Comparison of ENCODE assay signal across 1 cellular context in genomic region chr4:785332-786073, GRCh38.
TF ChIP-seq lines count a peak whose summit lies in the region.

No MANE protein-coding gene starts in this region.

TF ChIP-seq in WTC11, 78 proteins besides CTCF, POLR2A, EP300 and RAD21 (continued from another document):
- TF ChIP-seq SMAD3 (CRISPR knock-in tag; IDR thresholded peaks at IDR 0.05; ENCODE audit: borderline replicate concordance) (0 out of 2 replicates have a peak, but pooled peaks have one; percentile 21), MAX (CRISPR knock-in tag; IDR thresholded peaks at IDR 0.05) (peak; percentile 66), AR (CRISPR knock-in tag; IDR thresholded peaks at IDR 0.05) (no peak)
